ENCODE assay signal across 1 cellular context in genomic region chr15:26201177-26201858, GRCh38.
TF ChIP-seq lines count a peak whose summit lies in the region.

No MANE protein-coding gene starts in this region.

TF ChIP-seq in H1, 55 proteins besides CTCF, POLR2A, EP300 and RAD21 (continued from another document):
- TF ChIP-seq TAF7 (optimal IDR thresholded peaks at IDR 0.05; ENCODE audit: borderline replicate concordance, low read depth, low read length) (no peak), KDM1A (IDR thresholded peaks at IDR 0.05; ENCODE audit: borderline replicate concordance, low read length) (no peak), SIN3A (conservative IDR thresholded peaks at IDR 0.05 in 1 of 2, IDR thresholded peaks at IDR 0.05 in 1 of 2; ENCODE audit: low read depth in 1 of 2, low read length in 2 of 2) (peak in 1 of 2 experiments; percentile 43; a peak in 1 of 4 replicates), SIX5 (IDR thresholded peaks at IDR 0.05; ENCODE audit: low read depth, low read length) (no peak), PHF8 (conservative IDR thresholded peaks at IDR 0.05; ENCODE audit: low read depth, low read length) (no peak), BACH1 (IDR thresholded peaks at IDR 0.05; ENCODE audit: low read length) (no peak), SP2 (IDR thresholded peaks at IDR 0.05; ENCODE audit: low read length) (no peak), KDM5A (IDR thresholded peaks at IDR 0.05; ENCODE audit: low read length) (no peak), RBBP5 (IDR thresholded peaks at IDR 0.05; ENCODE audit: borderline replicate concordance, low read depth, low read length) (no peak), KDM4A (IDR thresholded peaks at IDR 0.05; ENCODE audit: low read depth, low read length, severe bottlenecking) (no peak), CBX8 (IDR thresholded peaks at IDR 0.05; ENCODE audit: borderline replicate concordance, low read depth, low read length) (no peak), CEBPB (IDR thresholded peaks at IDR 0.05; ENCODE audit: low read depth, low read length) (no peak), POU5F1 (IDR thresholded peaks at IDR 0.05; ENCODE audit: low read depth, low read length) (peak; percentile 67; the same call in 1 of the 2 replicates), SRF (IDR thresholded peaks at IDR 0.05; ENCODE audit: low read depth, low read length) (no peak), POLR2AphosphoS5 (IDR thresholded peaks at IDR 0.05; ENCODE audit: low read depth, low read length) (no peak), JUN (IDR thresholded peaks at IDR 0.05; ENCODE audit: low read depth, low read length) (no peak), RXRA (IDR thresholded peaks at IDR 0.05; ENCODE audit: insufficient read depth, low read depth, low read length) (no peak), GABPA (IDR thresholded peaks at IDR 0.05; ENCODE audit: borderline replicate concordance, insufficient read depth, low read length) (no peak), RFX5 (IDR thresholded peaks at IDR 0.05; ENCODE audit: borderline replicate concordance, low read depth, low read length) (no peak)
- TF ChIP-seq, protein P1, sequence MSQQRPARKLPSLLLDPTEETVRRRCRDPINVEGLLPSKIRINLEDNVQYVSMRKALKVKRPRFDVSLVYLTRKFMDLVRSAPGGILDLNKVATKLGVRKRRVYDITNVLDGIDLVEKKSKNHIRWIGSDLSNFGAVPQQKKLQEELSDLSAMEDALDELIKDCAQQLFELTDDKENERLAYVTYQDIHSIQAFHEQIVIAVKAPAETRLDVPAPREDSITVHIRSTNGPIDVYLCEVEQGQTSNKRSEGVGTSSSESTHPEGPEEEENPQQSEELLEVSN (IDR thresholded peaks at IDR 0.05), result no peak
- TF ChIP-seq, protein P2, sequence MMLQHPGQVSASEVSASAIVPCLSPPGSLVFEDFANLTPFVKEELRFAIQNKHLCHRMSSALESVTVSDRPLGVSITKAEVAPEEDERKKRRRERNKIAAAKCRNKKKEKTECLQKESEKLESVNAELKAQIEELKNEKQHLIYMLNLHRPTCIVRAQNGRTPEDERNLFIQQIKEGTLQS (IDR thresholded peaks at IDR 0.05; ENCODE audit: insufficient read depth, low read depth, low read length), result no peak
